ENCODE assay signal across 13 cellular contexts in the genomic region with DNA sequence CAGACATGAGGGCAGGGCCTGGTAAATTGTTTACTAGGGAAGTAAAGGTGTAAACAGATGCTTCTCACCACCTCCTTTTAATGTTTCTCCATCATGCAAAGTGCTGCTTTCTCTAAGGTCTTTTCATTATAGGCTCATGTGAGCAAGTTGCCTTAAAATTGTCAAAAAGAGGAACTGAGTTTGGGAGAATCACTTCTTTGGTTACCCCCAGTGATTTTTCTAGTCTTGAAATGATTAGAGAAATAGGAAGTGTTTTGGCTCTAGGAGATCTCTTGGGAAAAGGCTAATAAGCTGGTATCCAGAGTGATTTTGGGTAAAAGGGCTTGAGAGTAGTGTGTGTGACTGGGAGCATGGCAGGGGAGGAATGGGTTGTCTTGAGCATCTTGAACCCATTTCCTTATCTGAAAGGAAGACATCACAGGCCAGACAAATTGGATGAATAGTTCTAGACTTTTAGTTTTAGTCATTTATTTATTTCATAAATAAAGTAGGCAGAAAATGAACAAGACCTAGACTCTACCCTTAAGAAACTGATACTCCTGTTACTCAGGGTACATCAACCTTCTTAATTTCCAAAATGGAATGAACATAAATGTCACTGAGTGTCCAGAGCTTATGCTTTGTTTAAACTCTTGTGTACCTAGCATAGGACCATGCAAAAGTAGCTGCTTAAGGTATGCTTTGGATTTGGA. TPM values are rescaled to one million over a fixed set of nuclear protein-coding genes. Genes with fewer than 3 reads are reported as not detected.
A peak's percentile ranks its signal among the peaks of the same experiment; 100 is the strongest.
DNase-seq lines count a peak whose midpoint lies in the region; ATAC-seq and TF ChIP-seq lines count a peak whose summit lies in the region.
"Had no signal": no experiment of that assay in that cellular context is flagged by ENCODE, and none has a peak within 500 bp of the region (broad histone marks: within the 10 kb centered on the region; RNA-seq: fewer than 3 reads in every experiment).

No MANE protein-coding gene starts in this region.

- H3K36me3 ChIP-seq in OCI-LY3 (replicated peaks; ENCODE audit: low read depth, low read length) = no peaks in the 10 kb centered on the region

- peak overlapping the region; percentile 56 for H3K4me2 ChIP-seq in OCI-LY3 (ENCODE audit: low read length)

- DNase-seq in glutamatergic neuron (no peak), NCI-H1436 treated with DMSO at 0.1 percent for 48 hours (lab: John Stamatoyannopoulos, UW) (no peak), sciatic nerve (ENCODE audit: low spot score) (no peak)
- DNase-seq in activated naive CD8-positive, alpha-beta T cell treated with anti-CD3 and anti-CD28 coated beads for 36 hours = no peak
- DNase-seq: activated CD4-positive, alpha-beta T cell treated with anti-CD3 and anti-CD28 coated beads for 1 hour; activated naive CD4-positive, alpha-beta T cell; left colon; NCI-H1417 treated with DMSO at 0.1 percent for 48 hours had no signal

- ATAC-seq in GM18508 (IDR thresholded peaks at IDR 0.05; ENCODE audit: insufficient read depth, unreplicated experiment) = peak; percentile 54
- ATAC-seq in GM21367 (IDR thresholded peaks at IDR 0.05; ENCODE audit: unreplicated experiment) = peak; percentile 70
- peak; percentile 74 for ATAC-seq in HG03025 (IDR thresholded peaks at IDR 0.05; ENCODE audit: low FRiP score, unreplicated experiment)
- no peak for ATAC-seq in sciatic nerve
- ATAC-seq: left colon had no signal

- peak overlapping the region; percentile 31; the same call in 1 of the 2 replicates for H3K4me3 ChIP-seq in OCI-LY3 (ENCODE audit: low read length)

- intact Hi-C loops in sciatic nerve (cut with DNase I) = no loop called here

- peaks cover 23% of the 10 kb centered on the region for H3K4me1 ChIP-seq in OCI-LY3 (ENCODE audit: low read length)

- H3K27me3 ChIP-seq in OCI-LY3 (ENCODE audit: low read depth, low read length) = peaks cover 65% of the 10 kb centered on the region

- H3K79me2 ChIP-seq in OCI-LY3 (ENCODE audit: low read length) = no peaks in the 10 kb centered on the region

- H4K20me1 ChIP-seq in OCI-LY3 (ENCODE audit: insufficient read depth, low read length) = peaks cover 8% of the 10 kb centered on the region; the same call in 1 of the 2 replicates

- no peaks in the 10 kb centered on the region for H3K9me3 ChIP-seq in OCI-LY3 (ENCODE audit: insufficient read depth, low read length)

- no peak overlapping the region for H3K9ac ChIP-seq in OCI-LY3 (ENCODE audit: low read length)

- no peak for TF ChIP-seq CTCF in OCI-LY3 (IDR thresholded peaks at IDR 0.05; ENCODE audit: low read depth, low read length)
- TF ChIP-seq CTCF in glutamatergic neuron (IDR thresholded peaks at IDR 0.05; ENCODE audit: partially characterized antibody, unreplicated experiment) = no peak

- no peaks in the 10 kb centered on the region for H3K27me3 Mint-ChIP-seq in glutamatergic neuron (ENCODE audit: unreplicated experiment)
- H3K27me3 Mint-ChIP-seq in activated naive CD8-positive, alpha-beta T cell treated with anti-CD3 and anti-CD28 coated beads for 36 hours = peaks cover 11% of the 10 kb centered on the region

- no peaks in the 10 kb centered on the region for H3K36me3 Mint-ChIP-seq in glutamatergic neuron (ENCODE audit: unreplicated experiment)
- H3K36me3 Mint-ChIP-seq in activated naive CD8-positive, alpha-beta T cell treated with anti-CD3 and anti-CD28 coated beads for 36 hours = no peaks in the 10 kb centered on the region
- H3K36me3 Mint-ChIP-seq: CD4-positive, CD25-positive, alpha-beta regulatory T cell had no signal

- H2AFZ ChIP-seq in OCI-LY3 (ENCODE audit: low read depth, low read length) = no peak overlapping the region

- H3K4me1 Mint-ChIP-seq in glutamatergic neuron (ENCODE audit: low read depth, unreplicated experiment) = no peaks in the 10 kb centered on the region
- H3K4me1 Mint-ChIP-seq in activated naive CD8-positive, alpha-beta T cell treated with anti-CD3 and anti-CD28 coated beads for 36 hours = peaks cover 8% of the 10 kb centered on the region
- H3K4me1 Mint-ChIP-seq: CD4-positive, CD25-positive, alpha-beta regulatory T cell had no signal

- no peak overlapping the region for H3K27ac Mint-ChIP-seq in glutamatergic neuron (ENCODE audit: unreplicated experiment)
- no peak overlapping the region for H3K27ac Mint-ChIP-seq in activated naive CD8-positive, alpha-beta T cell treated with anti-CD3 and anti-CD28 coated beads for 36 hours
- H3K27ac Mint-ChIP-seq: CD4-positive, CD25-positive, alpha-beta regulatory T cell had no signal

- no peaks in the 10 kb centered on the region for H3K9me3 Mint-ChIP-seq in glutamatergic neuron (ENCODE audit: unreplicated experiment)
- no peaks in the 10 kb centered on the region for H3K9me3 Mint-ChIP-seq in activated naive CD8-positive, alpha-beta T cell treated with anti-CD3 and anti-CD28 coated beads for 36 hours

- H3K4me3 Mint-ChIP-seq in glutamatergic neuron (ENCODE audit: unreplicated experiment) = no peak overlapping the region
- no peak overlapping the region for H3K4me3 Mint-ChIP-seq in activated naive CD8-positive, alpha-beta T cell treated with anti-CD3 and anti-CD28 coated beads for 36 hours
- H3K4me3 Mint-ChIP-seq: CD4-positive, CD25-positive, alpha-beta regulatory T cell had no signal

- no peak overlapping the region; the same call in 1 of the 2 replicates for H3K27ac ChIP-seq in OCI-LY3 (ENCODE audit: low read length)

RNA-seq across cellular contexts. Expression of a gene that starts 14.2 kb away (rescaled TPM):
- total RNA-seq in glutamatergic neuron (ENCODE audit: unreplicated experiment) (0.56 TPM), sciatic nerve (0.40 TPM)
- total RNA-seq in activated naive CD8-positive, alpha-beta T cell treated with anti-CD3 and anti-CD28 coated beads for 36 hours = not detected
- total RNA-seq: CD4-positive, CD25-positive, alpha-beta regulatory T cell had no signal

RNA-seq across cellular contexts. Expression of a gene that starts 29.7 kb away (rescaled TPM):
- total RNA-seq in glutamatergic neuron (ENCODE audit: unreplicated experiment) (not detected), sciatic nerve (not detected)
- not detected for total RNA-seq in activated naive CD8-positive, alpha-beta T cell treated with anti-CD3 and anti-CD28 coated beads for 36 hours
- total RNA-seq: CD4-positive, CD25-positive, alpha-beta regulatory T cell; left colon had no signal
